Comparison of ENCODE assay signal across 8 cellular contexts in genomic region chrX:2707334-2707760, GRCh38. TPM values are rescaled to one million over a fixed set of nuclear protein-coding genes. Genes with fewer than 3 reads are reported as not detected.
DNase-seq lines count a peak whose midpoint lies in the region; ATAC-seq and TF ChIP-seq lines count a peak whose summit lies in the region.

No MANE protein-coding gene starts in this region.

- no peaks in the 10 kb centered on the region for H3K9me3 Mint-ChIP-seq in stimulated activated naive CD8-positive, alpha-beta T cell treated with anti-CD3 and anti-CD28 coated beads, Interleukin-15, Interleukin-2, amounts not matched to agents 100 ng/mL and 50 ng/mL, for 24 hours

- peak; percentile 3 for TF ChIP-seq CTCF in choroid plexus epithelial cell (conservative IDR thresholded peaks at IDR 0.05; ENCODE audit: low read depth, low read length)

- H3K4me1 Mint-ChIP-seq in stimulated activated naive CD8-positive, alpha-beta T cell treated with anti-CD3 and anti-CD28 coated beads, Interleukin-15, Interleukin-2, amounts not matched to agents 100 ng/mL and 50 ng/mL, for 24 hours (ENCODE audit: low read depth), result peaks cover 94% of the 10 kb centered on the region

- DNase-seq in choroid plexus epithelial cell (ENCODE audit: low read depth) (peak; percentile 88), lung microvascular endothelial cell (ENCODE audit: low read depth in 2 of 2) (peak; percentile 92 to 95), HT-29 (ENCODE audit: low spot score) (no peak), NCI-H524 (lab: John Stamatoyannopoulos, UW) (no peak)

- ATAC-seq in GM18867 (IDR thresholded peaks at IDR 0.05; ENCODE audit: unreplicated experiment) (peak; percentile 94), HG03039 (IDR thresholded peaks at IDR 0.05; ENCODE audit: unreplicated experiment) (peak; percentile 88), SK-N-SH treated with all-trans-retinoic acid at 6 μM for 48 hours (peak; percentile 73)

- no peak overlapping the region for H3K4me3 ChIP-seq in choroid plexus epithelial cell (ENCODE audit: low read depth, low read length)

- H3K4me3 Mint-ChIP-seq in stimulated activated naive CD8-positive, alpha-beta T cell treated with anti-CD3 and anti-CD28 coated beads, Interleukin-15, Interleukin-2, amounts not matched to agents 100 ng/mL and 50 ng/mL, for 24 hours, result peak overlapping the region; percentile 36

- no peaks in the 10 kb centered on the region for H3K27me3 Mint-ChIP-seq in stimulated activated naive CD8-positive, alpha-beta T cell treated with anti-CD3 and anti-CD28 coated beads, Interleukin-15, Interleukin-2, amounts not matched to agents 100 ng/mL and 50 ng/mL, for 24 hours

- H3K36me3 Mint-ChIP-seq in stimulated activated naive CD8-positive, alpha-beta T cell treated with anti-CD3 and anti-CD28 coated beads, Interleukin-15, Interleukin-2, amounts not matched to agents 100 ng/mL and 50 ng/mL, for 24 hours (ENCODE audit: low read depth), result peaks cover 18% of the 10 kb centered on the region

- H3K27ac Mint-ChIP-seq in stimulated activated naive CD8-positive, alpha-beta T cell treated with anti-CD3 and anti-CD28 coated beads, Interleukin-15, Interleukin-2, amounts not matched to agents 100 ng/mL and 50 ng/mL, for 24 hours, result peak overlapping the region; percentile 92

TF ChIP-seq in SK-N-SH treated with all-trans-retinoic acid at 6 μM for 48 hours, 23 proteins besides CTCF, POLR2A, EP300 and RAD21:
- TF ChIP-seq PATZ1 (CRISPR knock-in tag; IDR thresholded peaks at IDR 0.05; ENCODE audit: borderline replicate concordance), result no peak
- no peak for TF ChIP-seq ZNF565 (CRISPR knock-in tag; conservative IDR thresholded peaks at IDR 0.05; ENCODE audit: low read depth)
- no peak for TF ChIP-seq ESRRG (CRISPR knock-in tag; IDR thresholded peaks at IDR 0.05)
- TF ChIP-seq ZNF70 (CRISPR knock-in tag; IDR thresholded peaks at IDR 0.05), result no peak
- TF ChIP-seq ISL1 (CRISPR knock-in tag; IDR thresholded peaks at IDR 0.05), result no peak
- TF ChIP-seq TOX (CRISPR knock-in tag; IDR thresholded peaks at IDR 0.05; ENCODE audit: borderline replicate concordance), result no peak
- no peak for TF ChIP-seq OSR1 (CRISPR knock-in tag; IDR thresholded peaks at IDR 0.05)
- TF ChIP-seq ZNF8 (CRISPR knock-in tag; IDR thresholded peaks at IDR 0.05), result no peak
- no peak for TF ChIP-seq TCF4 (CRISPR knock-in tag; IDR thresholded peaks at IDR 0.05; ENCODE audit: borderline replicate concordance)
- TF ChIP-seq POU6F1 (CRISPR knock-in tag; IDR thresholded peaks at IDR 0.05; ENCODE audit: borderline replicate concordance, low read depth), result no peak
- no peak for TF ChIP-seq TSHZ2 (CRISPR knock-in tag; IDR thresholded peaks at IDR 0.05)
- no peak for TF ChIP-seq ZFP30 (CRISPR knock-in tag; IDR thresholded peaks at IDR 0.05)
- TF ChIP-seq ARNTL (CRISPR knock-in tag; IDR thresholded peaks at IDR 0.05; ENCODE audit: borderline replicate concordance, low read depth), result no peak
- no peak for TF ChIP-seq CREB5 (CRISPR knock-in tag; IDR thresholded peaks at IDR 0.05; ENCODE audit: low read depth)

RNA-seq across cellular contexts. Expression of gene CD99, which starts 16.3 kb away (rescaled TPM):
- 181 and 195 TPM in 2 replicates for total RNA-seq in lung microvascular endothelial cell
- 0.44 and 2.4 TPM in 2 replicates for total RNA-seq in HT-29 (2014; rRNA removed; shearing (Covaris generic))

RNA-seq across cellular contexts. Expression of gene XG, which starts 44.5 kb away (rescaled TPM):
- total RNA-seq in lung microvascular endothelial cell, result 0.22 TPM in 1 of 2 replicates, not detected in the other
- not detected in 2 replicates for total RNA-seq in HT-29 (2014; rRNA removed; shearing (Covaris generic))

Comparison
In these comparisons a context has a peak if more than half of its experiments do, and no peak if none do; other contexts are left out.
1. DNase-seq: peak in choroid plexus epithelial cell (single experiment) and lung microvascular endothelial cell (2 of 2); none in HT-29 (single experiment) and NCI-H524 (0 of 2).
2. RNA of gene CD99, which starts 16.3 kb away (total RNA-seq): 181 to 195 TPM in lung microvascular endothelial cell; 0.44 to 2.4 TPM in HT-29; every median in the first group is over 10 times any median in the second.
3. Peak in every context shown above with its lines, with median percentiles within 50 percentile points of each other: ATAC-seq.